23 cellular contexts compared by ENCODE assay signal in genomic region chr15:68424754-68425390, GRCh38. TPM values are rescaled to one million over a fixed set of nuclear protein-coding genes. Genes with fewer than 3 reads are reported as not detected.
DNase-seq lines count a peak whose midpoint lies in the region; ATAC-seq, FAIRE-seq and TF ChIP-seq lines count a peak whose summit lies in the region.
"Had no signal": no experiment of that assay in that cellular context is flagged by ENCODE, and none has a peak within 500 bp of the region (broad histone marks: within the 10 kb centered on the region; RNA-seq: fewer than 3 reads in every experiment).

No MANE protein-coding gene starts in this region.

- no peaks in the 10 kb centered on the region for H3K36me3 ChIP-seq in IMR-90 (ENCODE audit: control insufficient read depth, insufficient read depth, low read length)
- H3K36me3 ChIP-seq in uterus: no peaks in the 10 kb centered on the region
- H3K36me3 ChIP-seq: prostate gland, right lobe of liver, tibial nerve had no signal

- no peak overlapping the region for H2AFZ ChIP-seq in IMR-90 (replicated peaks; ENCODE audit: low read length, poor library complexity)

- WGBS in IMR-90 (ENCODE audit: extremely low coverage in 2 of 2, insufficient read length in 1 of 2), 2 experiments: 100% methylated on average over 3 of the region's 7 CpGs; no CpG with 5 or more reads in 1 of the 2 experiments

- H3K9ac ChIP-seq in IMR-90 (ENCODE audit: low read depth, low read length): no peak overlapping the region

- peak overlapping the region; percentile 25 for H4K91ac ChIP-seq in IMR-90 (ENCODE audit: insufficient read depth, low read depth, low read length)

- TF ChIP-seq POLR2A in IMR-90 (IDR thresholded peaks at IDR 0.05; ENCODE audit: low read depth, low read length) (no peak), uterus (IDR thresholded peaks at IDR 0.05) (no peak)

- H2AK5ac ChIP-seq in IMR-90 (ENCODE audit: low read depth, low read length): no peak overlapping the region; the same call in 1 of the 2 replicates

- in situ Hi-C loops in IMR-90 (cut with MboI; ENCODE audit: low sequenced_read_pairs): no loop called here

- dilution Hi-C loops in IMR-90 (cut with HindIII; ENCODE audit: low sequenced_read_pairs, unreplicated experiment): no loop called here

- H3K9me3 ChIP-seq in IMR-90 (ENCODE audit: control insufficient read depth, insufficient read depth, low read length) (no peaks in the 10 kb centered on the region), uterus (no peaks in the 10 kb centered on the region)
- H3K9me3 ChIP-seq: body of pancreas, Caco-2, prostate gland, right lobe of liver, tibial nerve had no signal

- CTCF ChIA-PET in IMR-90 (lab: Yijun Ruan, JAX): no interaction called here

- no TSS peak for BruUV-seq in IMR-90 (replicated peaks; lab: Mats Ljungman, UMichigan)

- peak; percentile 49 for ATAC-seq in IMR-90 (ENCODE audit: low read depth)
- ATAC-seq: body of pancreas, left lobe of liver, right lobe of liver, T-cell had no signal

- H3K79me1 ChIP-seq in IMR-90 (ENCODE audit: low read depth in 1 of 2, low read length in 2 of 2): peaks cover 5 to 78% of the 10 kb centered on the region in 2 experiments; a peak in 3 of 4 replicates

- H3K4me2 ChIP-seq in IMR-90 (ENCODE audit: low read depth, low read length): no peak overlapping the region

- H3K14ac ChIP-seq in IMR-90 (replicated peaks; ENCODE audit: low read depth, low read length): peak overlapping the region; percentile 24; the same call in 1 of the 2 replicates

- POLR2A ChIA-PET in IMR-90 (lab: Charles Lee; ENCODE audit: unreplicated experiment): no interaction called here

- H3K4ac ChIP-seq in IMR-90 (ENCODE audit: low read depth, low read length): peak overlapping the region; percentile 11; the same call in 1 of the 2 replicates

- no peak overlapping the region; the same call in 1 of the 2 replicates for H2BK120ac ChIP-seq in IMR-90 (ENCODE audit: low read depth, low read length)

- H2AK9ac ChIP-seq in IMR-90 (replicated peaks; ENCODE audit: low read depth, low read length, poor library complexity): no peak overlapping the region

- H4K20me1 ChIP-seq in IMR-90 (ENCODE audit: insufficient read depth, low read length): peaks cover 30% of the 10 kb centered on the region; the same call in 1 of the 2 replicates

- no peak overlapping the region for H3K18ac ChIP-seq in IMR-90 (ENCODE audit: low read depth, low read length)

- H4K5ac ChIP-seq in IMR-90 (ENCODE audit: low read depth, low read length): no peak overlapping the region

- no peak overlapping the region for H3K23ac ChIP-seq in IMR-90 (ENCODE audit: low read depth, low read length)

- peaks cover 29% of the 10 kb centered on the region for H3K9me1 ChIP-seq in IMR-90 (ENCODE audit: insufficient read depth, low read length)

- no peak overlapping the region for H4K8ac ChIP-seq in IMR-90 (ENCODE audit: low read depth in 2 of 2, low read length in 2 of 2)

- H3K56ac ChIP-seq in IMR-90 (ENCODE audit: extremely low read depth, insufficient read depth, low read length): no peak overlapping the region

- H2BK15ac ChIP-seq in IMR-90 (ENCODE audit: low read depth, low read length): no peak overlapping the region

- FAIRE-seq in D721Med (lab: Jason Lieb, UNC): no peak
- FAIRE-seq: endothelial cell of umbilical vein had no signal

- H3K4me1 ChIP-seq in IMR-90 (ENCODE audit: control insufficient read depth, insufficient read depth, low read length) (peaks cover 25% of the 10 kb centered on the region), uterus (peaks cover 12 to 26% of the 10 kb centered on the region in 2 donors)
- H3K4me1 ChIP-seq: body of pancreas, prostate gland, right lobe of liver had no signal

- intact Hi-C loops in IMR-90 (cut with micrococcal nuclease): no loop called here
- intact Hi-C loops in uterus (cut with DNase I; ENCODE audit: low total_unique reads): no loop called here

- TF ChIP-seq CTCF in IMR-90 (conservative IDR thresholded peaks at IDR 0.05; ENCODE audit: low read depth, low read length) (no peak), choroid plexus epithelial cell (conservative IDR thresholded peaks at IDR 0.05; ENCODE audit: low read depth, low read length) (no peak), uterus (IDR thresholded peaks at IDR 0.05) (no peak), D721Med (IDR thresholded peaks at IDR 0.05; ENCODE audit: insufficient read depth, missing control alignments) (no peak)

- no peak overlapping the region for H2BK5ac ChIP-seq in IMR-90 (ENCODE audit: low read depth, low read length, poor library complexity, severe bottlenecking)

- H3K27ac ChIP-seq in IMR-90 (ENCODE audit: insufficient read depth, low read length) (no peak overlapping the region), uterus (peak overlapping the region; percentile 89 to 95)
- H3K27ac ChIP-seq: body of pancreas, prostate gland, right lobe of liver, tibial nerve had no signal

- no peak for TF ChIP-seq RAD21 in IMR-90 (IDR thresholded peaks at IDR 0.05; ENCODE audit: low read length)

- H2BK20ac ChIP-seq in IMR-90 (ENCODE audit: low read depth, low read length): peak overlapping the region; percentile 24; the same call in 1 of the 2 replicates

- peak; percentile 34 for DNase-seq in IMR-90
- DNase-seq in choroid plexus epithelial cell (ENCODE audit: low read depth): peak; percentile 22
- DNase-seq in mesenteric fat pad (ENCODE audit: low spot score): peak; percentile 49
- peak; percentile 13 to 21 for DNase-seq in uterus
- no peak for DNase-seq in D721Med (ENCODE audit: insufficient read length, low spot score)
- DNase-seq in NCI-H748 (lab: John Stamatoyannopoulos, UW; ENCODE audit: unreplicated experiment): no peak
- no peak for DNase-seq in occipital lobe (lab: John Stamatoyannopoulos, UW)
- DNase-seq: activated CD4-positive, alpha-beta T cell treated with anti-CD3 and anti-CD28 coated beads, Interleukin-2, amount 10 ng/mL, durations not matched to agents 24 days and 14 days; activated CD8-positive, alpha-beta memory T cell treated with anti-CD3 and anti-CD28 coated beads for 24 hours; activated gamma-delta T cell; body of pancreas; C1 segment of cervical spinal cord; Caco-2; DMS79 treated with DMSO at 0.1 percent for 48 hours; NCI-H446 treated with DMSO at 0.1 percent for 48 hours; RPMI8226; stimulated activated CD4-positive, alpha-beta T cell treated with anti-CD3 and anti-CD28 coated beads, Interleukin-4, amount 100 ng/mL, for 1 hour; T-cell had no signal

- H3K4me3 ChIP-seq in IMR-90 (ENCODE audit: insufficient read depth, low read depth, low read length) (no peak overlapping the region), choroid plexus epithelial cell (ENCODE audit: low read depth, low read length) (no peak overlapping the region), uterus (no peak overlapping the region)
- H3K4me3 ChIP-seq: body of pancreas, prostate gland, right lobe of liver, tibial nerve had no signal

- H3K27me3 ChIP-seq in IMR-90 (ENCODE audit: control insufficient read depth, insufficient read depth, low read length) (peaks cover 4% of the 10 kb centered on the region; the same call in 1 of the 2 replicates), uterus (no peaks in the 10 kb centered on the region)
- H3K27me3 ChIP-seq: body of pancreas, right lobe of liver, tibial nerve had no signal

TF ChIP-seq in IMR-90, 13 proteins besides CTCF, POLR2A, EP300 and RAD21:
- TF ChIP-seq ELK1 (IDR thresholded peaks at IDR 0.05; ENCODE audit: borderline replicate concordance, low read depth, low read length): no peak
- no peak for TF ChIP-seq NFE2L2 (IDR thresholded peaks at IDR 0.05; ENCODE audit: low read depth, low read length)
- TF ChIP-seq MAFK (IDR thresholded peaks at IDR 0.05; ENCODE audit: low read depth, low read length): no peak
- TF ChIP-seq CHD1 (IDR thresholded peaks at IDR 0.05; ENCODE audit: low read depth, low read length): no peak
- no peak for TF ChIP-seq MAZ (IDR thresholded peaks at IDR 0.05; ENCODE audit: borderline replicate concordance, low read depth, low read length)

RNA-seq across cellular contexts. Expression of gene ITGA11, which starts 7.1 kb away (rescaled TPM):
- total RNA-seq in IMR-90 (2012; rRNA removed) (2.5 and 4.1 TPM in 2 replicates), mesenteric fat pad (4.5 TPM), uterus (100 to 1,000 TPM in 1 of 4 donors, 10 to 100 TPM in 3; 37.3 to 106 (median 61.1) TPM), occipital lobe (0.62 TPM)
- 5.6 and 6.6 TPM in 2 replicates for polyA plus RNA-seq in IMR-90 (2012; rRNA removed)
- polyA plus RNA-seq in IMR-90 (2012; cell fraction: cytosol; rRNA removed): 3.0 and 5.8 TPM in 2 replicates
- 6.2 and 6.6 TPM in 2 replicates for polyA plus RNA-seq in IMR-90 (2012; cell fraction: nucleus; rRNA removed; ENCODE audit: low replicate concordance)

Comparison
In these comparisons a context has a peak if more than half of its experiments do, and no peak if none do; other contexts are left out.
1. DNase-seq: peak in IMR-90 (single experiment), choroid plexus epithelial cell (single experiment), mesenteric fat pad (single experiment) and uterus (2 of 2); none in D721Med (single experiment), NCI-H748 (single experiment) and occipital lobe (single experiment).